ENCODE assay signal across 25 cellular contexts in the genomic region with DNA sequence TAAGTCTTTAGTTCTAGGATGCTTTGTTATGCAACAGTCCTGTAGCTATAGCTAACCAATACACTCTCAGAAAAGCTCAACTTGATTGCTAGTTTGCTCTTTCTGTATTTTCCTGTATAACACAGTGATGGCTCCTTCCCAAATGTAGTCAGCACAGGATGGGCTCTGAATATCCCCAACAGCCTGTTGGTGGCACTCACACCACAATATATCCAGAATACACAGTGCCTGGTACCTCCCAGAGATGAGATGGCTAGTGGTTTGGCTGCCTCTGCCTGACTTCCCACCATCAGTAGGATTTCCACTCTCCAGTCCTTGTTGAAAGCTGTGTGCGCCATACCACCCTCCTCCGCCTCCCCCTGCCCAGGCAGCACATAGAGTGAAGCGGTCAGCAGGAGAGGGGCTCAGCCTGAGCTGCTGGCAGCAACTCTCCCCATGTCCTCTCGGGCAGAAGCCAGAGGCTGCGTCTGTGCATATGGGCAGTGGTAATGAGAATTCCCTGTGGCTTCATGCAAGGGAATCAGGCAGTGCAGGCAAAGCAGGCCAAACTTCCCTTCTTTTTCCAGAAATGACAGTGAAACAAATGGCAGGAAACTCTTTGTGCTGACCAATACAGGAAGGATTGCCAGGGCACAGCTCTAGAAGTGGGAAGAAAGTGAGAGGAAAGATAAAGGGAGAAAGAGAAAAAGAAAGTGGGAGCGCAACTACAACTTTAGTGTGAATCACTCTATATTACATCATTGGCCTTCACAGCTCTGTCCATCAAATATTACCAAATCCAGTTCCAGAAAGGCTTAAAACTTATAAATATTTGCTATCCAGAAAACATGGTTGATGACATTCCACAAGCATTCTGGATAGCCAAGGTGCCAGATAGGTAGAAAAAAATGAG. TPM values are rescaled to one million over a fixed set of nuclear protein-coding genes. Genes with fewer than 3 reads are reported as not detected.
"Had no signal": no experiment of that assay in that cellular context is flagged by ENCODE, and none has a peak within 500 bp of the region (broad histone marks: within the 10 kb centered on the region; RNA-seq: fewer than 3 reads in every experiment).

No MANE protein-coding gene starts in this region.

- H3K36me3 Mint-ChIP-seq: activated CD8-positive, alpha-beta memory T cell treated with anti-CD3 and anti-CD28 coated beads, Interleukin-2, amount 10 ng/mL, durations not matched to agents 7 days and 5 days; activated naive CD8-positive, alpha-beta T cell treated with anti-CD3 and anti-CD28 coated beads, Interleukin-2, amount 10 ng/mL, durations not matched to agents 7 days and 5 days; brain; memory B cell had no signal

- ATAC-seq: activated CD8-positive, alpha-beta memory T cell treated with anti-CD3 and anti-CD28 coated beads, Interleukin-2, amount 10 ng/mL, durations not matched to agents 7 days and 5 days; gastrocnemius medialis; naive thymus-derived CD4-positive, alpha-beta T cell; psoas muscle; right cardiac atrium; stimulated activated naive CD8-positive, alpha-beta T cell treated with anti-CD3 and anti-CD28 coated beads, Interleukin-15, amount 100 ng/mL, for 72 hours had no signal

- H3K4me1 Mint-ChIP-seq: activated CD4-positive, alpha-beta memory T cell treated with anti-CD3 and anti-CD28 coated beads, Interleukin-2, amount 10 ng/mL, durations not matched to agents 7 days and 5 days; activated CD8-positive, alpha-beta memory T cell treated with anti-CD3 and anti-CD28 coated beads, Interleukin-2, amount 10 ng/mL, durations not matched to agents 7 days and 5 days; activated naive CD8-positive, alpha-beta T cell treated with anti-CD3 and anti-CD28 coated beads, Interleukin-2, amount 10 ng/mL, durations not matched to agents 7 days and 5 days; brain; memory B cell; naive thymus-derived CD4-positive, alpha-beta T cell; stimulated activated naive CD8-positive, alpha-beta T cell treated with anti-CD3 and anti-CD28 coated beads, Interleukin-15, amount 100 ng/mL, for 72 hours had no signal

- H3K27ac ChIP-seq: gastrocnemius medialis, heart left ventricle, ovary, psoas muscle, skin epidermis had no signal

- H3K36me3 ChIP-seq: gastrocnemius medialis, heart left ventricle, ovary had no signal

- H3K4me1 ChIP-seq: gastrocnemius medialis, heart left ventricle, psoas muscle had no signal

- H3K27me3 ChIP-seq: ovary had no signal

- H3K9me3 Mint-ChIP-seq: activated CD4-positive, alpha-beta memory T cell treated with anti-CD3 and anti-CD28 coated beads, Interleukin-2, amount 10 ng/mL, durations not matched to agents 7 days and 5 days; activated naive CD8-positive, alpha-beta T cell treated with anti-CD3 and anti-CD28 coated beads, Interleukin-2, amount 10 ng/mL, durations not matched to agents 7 days and 5 days; activated T-helper 2 cell treated with anti-CD3 and anti-CD28 coated beads, Interferon-gamma antibody, Interleukin-2, Interleukin-4, amounts not matched to agents 10 μg/mL and 5 μg/mL and 100 μg/mL, durations not matched to agents 14 hours and 24 hours and 36 hours; brain; memory B cell; T-helper 2 cell treated with Interferon-gamma antibody and Interleukin-4, amounts not matched to agents 5 μg/mL and 100 μg/mL, for 36 hours had no signal

- H3K4me3 ChIP-seq: gastrocnemius medialis, heart left ventricle, ovary, psoas muscle, skin epidermis had no signal

- H3K9me3 ChIP-seq: gastrocnemius medialis, ovary, psoas muscle had no signal

- H3K4me3 Mint-ChIP-seq: activated CD4-positive, alpha-beta memory T cell treated with anti-CD3 and anti-CD28 coated beads, Interleukin-2, amount 10 ng/mL, durations not matched to agents 7 days and 5 days; activated CD8-positive, alpha-beta memory T cell treated with anti-CD3 and anti-CD28 coated beads, Interleukin-2, amount 10 ng/mL, durations not matched to agents 7 days and 5 days; activated naive CD8-positive, alpha-beta T cell treated with anti-CD3 and anti-CD28 coated beads, Interleukin-2, amount 10 ng/mL, durations not matched to agents 7 days and 5 days; brain; memory B cell; naive thymus-derived CD4-positive, alpha-beta T cell; stimulated activated naive CD8-positive, alpha-beta T cell treated with anti-CD3 and anti-CD28 coated beads, Interleukin-15, amount 100 ng/mL, for 72 hours; T-helper 2 cell treated with Interferon-gamma antibody and Interleukin-4, amounts not matched to agents 5 μg/mL and 100 μg/mL, for 36 hours had no signal

- DNase-seq: activated CD4-positive, alpha-beta memory T cell treated with anti-CD3 and anti-CD28 coated beads, Interleukin-2, amount 10 ng/mL, durations not matched to agents 7 days and 5 days; activated CD4-positive, alpha-beta T cell treated with anti-CD3 and anti-CD28 coated beads for 48 hours; activated CD4-positive, CD25-positive, alpha-beta regulatory T cell; activated CD8-positive, alpha-beta memory T cell treated with anti-CD3 and anti-CD28 coated beads, Interleukin-2, amount 10 ng/mL, durations not matched to agents 7 days and 5 days; activated naive CD4-positive, alpha-beta T cell treated with Interleukin-2 at 50 U/mL for 16 hours; activated naive CD8-positive, alpha-beta T cell treated with anti-CD3 and anti-CD28 coated beads, Interleukin-2, amount 10 ng/mL, durations not matched to agents 7 days and 5 days; activated T-cell treated with anti-CD3 and anti-CD28 coated beads, Interleukin-2, amount 50 U/mL, for 1 hour; central memory CD4-positive, alpha-beta T cell; gastrocnemius medialis; heart left ventricle; naive thymus-derived CD4-positive, alpha-beta T cell; ovary; psoas muscle; right cardiac atrium; stimulated activated CD4-positive, alpha-beta T cell treated with anti-CD3 and anti-CD28 coated beads, Interleukin-15, amount 100 ng/mL, for 24 hours; stimulated activated CD4-positive, alpha-beta T cell treated with anti-CD3 and anti-CD28 coated beads, Interleukin-2, amount 100 ng/mL, for 48 hours; stimulated activated naive CD8-positive, alpha-beta T cell treated with anti-CD3 and anti-CD28 coated beads, Interleukin-15, amount 100 ng/mL, for 72 hours had no signal

- H3K27ac Mint-ChIP-seq: activated CD4-positive, alpha-beta memory T cell treated with anti-CD3 and anti-CD28 coated beads, Interleukin-2, amount 10 ng/mL, durations not matched to agents 7 days and 5 days; activated CD8-positive, alpha-beta memory T cell treated with anti-CD3 and anti-CD28 coated beads, Interleukin-2, amount 10 ng/mL, durations not matched to agents 7 days and 5 days; activated naive CD8-positive, alpha-beta T cell treated with anti-CD3 and anti-CD28 coated beads, Interleukin-2, amount 10 ng/mL, durations not matched to agents 7 days and 5 days; activated T-helper 2 cell treated with anti-CD3 and anti-CD28 coated beads, Interferon-gamma antibody, Interleukin-2, Interleukin-4, amounts not matched to agents 10 μg/mL and 5 μg/mL and 100 μg/mL, durations not matched to agents 14 hours and 24 hours and 36 hours; brain; memory B cell; stimulated activated naive CD8-positive, alpha-beta T cell treated with anti-CD3 and anti-CD28 coated beads, Interleukin-15, amount 100 ng/mL, for 72 hours; T-helper 2 cell treated with Interferon-gamma antibody and Interleukin-4, amounts not matched to agents 5 μg/mL and 100 μg/mL, for 36 hours had no signal

RNA-seq across cellular contexts. Expression of a gene that starts 49.7 kb away (rescaled TPM):
- total RNA-seq: activated CD4-positive, alpha-beta memory T cell treated with anti-CD3 and anti-CD28 coated beads, Interleukin-2, amount 10 ng/mL, durations not matched to agents 7 days and 5 days; activated CD8-positive, alpha-beta memory T cell treated with anti-CD3 and anti-CD28 coated beads, Interleukin-2, amount 10 ng/mL, durations not matched to agents 7 days and 5 days; activated naive CD8-positive, alpha-beta T cell treated with anti-CD3 and anti-CD28 coated beads, Interleukin-2, amount 10 ng/mL, durations not matched to agents 7 days and 5 days; activated T-helper 2 cell treated with anti-CD3 and anti-CD28 coated beads, Interferon-gamma antibody, Interleukin-2, Interleukin-4, amounts not matched to agents 10 μg/mL and 5 μg/mL and 100 μg/mL, durations not matched to agents 14 hours and 24 hours and 36 hours; epithelial cell of proximal tubule; naive thymus-derived CD4-positive, alpha-beta T cell; ovary; right cardiac atrium; temporal lobe had no signal
- polyA plus RNA-seq: liver; naive thymus-derived CD4-positive, alpha-beta T cell; right cardiac atrium had no signal
